ENCODE assay signal across 19 cellular contexts in the genomic region with DNA sequence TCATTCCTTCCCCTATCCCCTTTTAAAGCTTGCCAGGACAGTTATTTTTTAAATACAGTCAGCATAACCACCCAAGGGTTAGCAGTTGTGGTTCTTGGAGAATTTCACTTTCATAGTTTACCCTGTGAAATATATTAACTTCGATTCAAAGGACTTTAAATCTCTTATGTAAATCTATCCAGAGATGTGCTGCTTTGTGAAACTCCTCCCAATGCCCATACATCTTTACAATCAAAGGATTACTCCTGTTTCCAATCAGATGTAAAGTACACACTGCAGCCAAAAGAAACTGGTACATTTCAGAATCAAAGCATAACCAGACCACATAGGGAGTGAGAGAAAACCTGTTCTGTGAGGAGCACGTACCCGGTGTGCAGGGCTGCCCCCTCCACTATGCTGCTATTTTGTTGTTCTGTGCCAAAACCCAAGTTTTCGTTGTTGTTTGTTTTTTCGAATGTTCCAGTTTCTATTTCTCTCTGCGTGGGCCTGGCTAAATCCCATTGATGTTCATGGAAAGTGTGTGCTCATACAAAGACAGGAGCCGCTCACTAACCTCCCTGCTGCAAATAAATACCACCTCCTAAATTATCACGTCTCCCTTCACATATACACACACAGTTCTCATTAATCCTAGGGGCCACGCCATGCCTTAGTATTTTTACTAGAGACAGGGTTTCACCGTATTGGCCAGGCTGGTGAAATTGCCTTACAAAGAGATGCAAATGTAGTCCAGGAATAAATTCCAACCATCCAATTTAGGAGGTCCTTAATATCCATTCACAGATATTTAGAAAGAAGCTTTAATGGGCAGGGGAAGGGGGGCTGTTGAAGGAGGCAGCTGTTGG. TPM values are rescaled to one million over a fixed set of nuclear protein-coding genes. Genes with fewer than 3 reads are reported as not detected.
A peak's percentile ranks its signal among the peaks of the same experiment; 100 is the strongest.
DNase-seq lines count a peak whose midpoint lies in the region; ATAC-seq, FAIRE-seq and TF ChIP-seq lines count a peak whose summit lies in the region.
"Had no signal": no experiment of that assay in that cellular context is flagged by ENCODE, and none has a peak within 500 bp of the region (broad histone marks: within the 10 kb centered on the region; RNA-seq: fewer than 3 reads in every experiment).

No MANE protein-coding gene starts in this region.

- H3K4me3 Mint-ChIP-seq in HFFc6 (peak overlapping the region; percentile 36), astrocyte (ENCODE audit: unreplicated experiment) (no peak overlapping the region), mesothelial cell of epicardium (no peak overlapping the region)

- H3K4me1 ChIP-seq in astrocyte (ENCODE audit: insufficient read depth, low read length), result no peaks in the 10 kb centered on the region
- H3K4me1 ChIP-seq: sigmoid colon, transverse colon had no signal

- no peak for ATAC-seq in HG03442 (IDR thresholded peaks at IDR 0.05; ENCODE audit: unreplicated experiment)

- H3K27ac Mint-ChIP-seq in HFFc6 (no peak overlapping the region), astrocyte (ENCODE audit: unreplicated experiment) (no peak overlapping the region), mesothelial cell of epicardium (peak overlapping the region; percentile 74)

- H3K4me1 Mint-ChIP-seq in HFFc6 (ENCODE audit: low read depth) (peaks cover 15% of the 10 kb centered on the region), astrocyte (ENCODE audit: low read depth, unreplicated experiment) (peaks cover 5% of the 10 kb centered on the region), mesothelial cell of epicardium (peaks cover 12% of the 10 kb centered on the region)

- no peaks in the 10 kb centered on the region for H3K36me3 ChIP-seq in astrocyte (ENCODE audit: insufficient read depth, low read length)
- H3K36me3 ChIP-seq: transverse colon had no signal

- H3K4me2 ChIP-seq in astrocyte (ENCODE audit: low read length), result peak overlapping the region; percentile 52

- H3K27ac ChIP-seq in astrocyte (ENCODE audit: low read depth, low read length), result no peak overlapping the region
- H3K27ac ChIP-seq: 22Rv1, esophagus muscularis mucosa, GM23248, sigmoid colon, transverse colon had no signal

- H3K9me3 Mint-ChIP-seq in HFFc6, result no peaks in the 10 kb centered on the region
- H3K9me3 Mint-ChIP-seq in astrocyte (ENCODE audit: unreplicated experiment), result no peaks in the 10 kb centered on the region
- H3K9me3 Mint-ChIP-seq in mesothelial cell of epicardium, result no peaks in the 10 kb centered on the region

- DNase-seq in NCI-H1417 (lab: John Stamatoyannopoulos, UW) (peak in 2 of 3 experiments; percentile 32 to 44), NCI-H1417 treated with DMSO at 0.1 percent for 48 hours (lab: John Stamatoyannopoulos, UW) (no peak), HFFc6 (no peak), astrocyte (ENCODE audit: low read depth) (no peak), mesothelial cell of epicardium (ENCODE audit: low spot score in 2 of 2, unreplicated experiment in 2 of 2) (no peak), H4 (ENCODE audit: low spot score) (no peak), NCI-H226 (no peak)
- DNase-seq: activated CD4-positive, alpha-beta T cell treated with anti-CD3 and anti-CD28 coated beads, Interleukin-2, amount 50 U/mL, for 4 hours; aorta; DMS79 treated with DMSO at 0.1 percent for 48 hours; GM23248; SHP77 treated with DMSO at 0.1 percent for 48 hours; sigmoid colon; stimulated activated CD4-positive, alpha-beta T cell treated with anti-CD3 and anti-CD28 coated beads, Interleukin-4, amount 100 ng/mL, for 1 hour; T1000; transverse colon had no signal

- H3K27me3 ChIP-seq in astrocyte (ENCODE audit: insufficient read depth, low read length), result no peaks in the 10 kb centered on the region
- H3K27me3 ChIP-seq: esophagus muscularis mucosa, sigmoid colon, transverse colon had no signal

- no peaks in the 10 kb centered on the region for H3K79me2 ChIP-seq in astrocyte (ENCODE audit: insufficient read depth, low read length)

- no peak for FAIRE-seq in astrocyte (lab: Jason Lieb, UNC)

- H3K27me3 Mint-ChIP-seq in HFFc6 (ENCODE audit: insufficient read depth) (peaks cover 3% of the 10 kb centered on the region; the same call in 1 of the 2 replicates), astrocyte (ENCODE audit: low read depth, unreplicated experiment) (peaks cover 3% of the 10 kb centered on the region), mesothelial cell of epicardium (ENCODE audit: low read depth) (no peaks in the 10 kb centered on the region)

- H3K4me3 ChIP-seq in astrocyte (ENCODE audit: insufficient read depth, low read depth, low read length), result no peak overlapping the region
- H3K4me3 ChIP-seq: esophagus muscularis mucosa, GM23248, sigmoid colon, transverse colon had no signal

- H3K9ac ChIP-seq in astrocyte (ENCODE audit: low read length), result no peak overlapping the region
- H3K9ac ChIP-seq: GM23248 had no signal

- no peaks in the 10 kb centered on the region; the same call in 1 of the 2 replicates for H3K36me3 Mint-ChIP-seq in HFFc6 (ENCODE audit: low read depth)
- H3K36me3 Mint-ChIP-seq in astrocyte (ENCODE audit: low read depth, unreplicated experiment), result peaks cover 3% of the 10 kb centered on the region
- peaks cover 12% of the 10 kb centered on the region for H3K36me3 Mint-ChIP-seq in mesothelial cell of epicardium

- TF ChIP-seq CTCF in HFFc6 (IDR thresholded peaks at IDR 0.05) (no peak), astrocyte (IDR thresholded peaks at IDR 0.05; ENCODE audit: insufficient read depth, low read depth, low read length) (no peak), mesothelial cell of epicardium (IDR thresholded peaks at IDR 0.05; ENCODE audit: unreplicated experiment) (no peak)

- H3K9me3 ChIP-seq in astrocyte (ENCODE audit: insufficient read depth, low read depth, low read length), result no peaks in the 10 kb centered on the region
- H3K9me3 ChIP-seq: esophagus muscularis mucosa, sigmoid colon, transverse colon had no signal

- H4K20me1 ChIP-seq in astrocyte (ENCODE audit: insufficient read depth, low read length), result no peaks in the 10 kb centered on the region

- H2AFZ ChIP-seq in astrocyte (ENCODE audit: low read depth, low read length), result no peak overlapping the region
- H2AFZ ChIP-seq: GM23248 had no signal

RNA-seq across cellular contexts. Expression of a gene that starts 52.9 kb away (rescaled TPM):
- 10 to 100 TPM; 21.4 to 34.0 (median 22.8) TPM for total RNA-seq in HFFc6 (2021; fragmentation: NEBNext Ultra II Directional; extraction: Animal tissue kit (Norgen Biotek cat#: 25700))
- total RNA-seq in astrocyte (12.9 and 13.5 TPM in 2 replicates), mesothelial cell of epicardium (77.1 to 80.0 TPM (median 79.1 TPM) in 3 replicates)
- 3.6 and 4.1 TPM in 2 replicates for total RNA-seq in H4 (2014; rRNA removed; shearing (Covaris generic))

Comparison
In these comparisons a context has a peak if more than half of its experiments do, and no peak if none do; other contexts are left out.
1. DNase-seq: peak in NCI-H1417 (2 of 3); none in NCI-H1417 treated with DMSO at 0.1 percent for 48 hours (single experiment), HFFc6 (single experiment), astrocyte (single experiment), mesothelial cell of epicardium (0 of 2), H4 (single experiment) and NCI-H226 (single experiment).